Comparison of ENCODE assay signal across 8 cellular contexts in the genomic region with DNA sequence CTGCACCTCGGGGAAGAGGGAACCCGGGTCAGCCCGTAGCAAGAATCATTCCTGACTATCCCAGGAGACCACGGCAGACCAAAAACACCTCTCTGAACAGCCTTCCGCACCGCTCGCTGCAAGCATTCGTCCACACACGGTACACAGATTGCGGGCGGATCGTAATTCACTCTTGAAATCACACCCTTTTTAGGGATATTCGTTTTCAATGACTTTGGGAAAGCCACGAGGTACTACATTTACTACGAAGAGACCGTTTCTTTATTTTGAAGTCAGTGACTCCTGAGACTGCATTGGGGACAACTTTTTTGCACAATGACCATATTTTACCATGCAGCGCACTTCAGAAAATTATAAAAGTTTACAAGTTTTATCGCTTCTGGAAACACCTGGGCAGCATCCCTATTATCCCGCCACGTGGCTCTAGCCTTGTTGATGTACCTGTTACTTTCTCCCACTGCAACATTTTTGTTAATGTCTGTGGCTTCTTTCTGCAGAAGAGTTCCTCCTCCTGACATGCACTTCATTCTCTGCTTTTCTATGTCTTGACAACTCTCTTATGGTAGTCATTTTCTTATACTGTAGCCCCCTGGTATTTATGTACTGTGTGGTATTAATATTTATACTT. TPM values are rescaled to one million over a fixed set of nuclear protein-coding genes. Genes with fewer than 3 reads are reported as not detected.
DNase-seq lines count a peak whose midpoint lies in the region; ATAC-seq lines count a peak whose summit lies in the region.

No MANE protein-coding gene starts in this region.

- no peaks in the 10 kb centered on the region; a peak in 3 of 22 replicates for H3K27me3 ChIP-seq in BLaER1 treated with 17β-estradiol and CSF1 and Interleukin-3, amounts not matched to agents 10 nM and 100 nM
- H3K27me3 ChIP-seq in right cardiac atrium (ENCODE audit: control insufficient read depth, insufficient read depth), result no peaks in the 10 kb centered on the region
- peaks cover 0 to 20% (median 0%) of the 10 kb centered on the region in 3 donors for H3K27me3 ChIP-seq in skeletal muscle tissue (ENCODE audit: control insufficient read depth in 3 of 3, insufficient read depth in 3 of 3, low read length in 3 of 3)

- peaks cover 23% of the 10 kb centered on the region for H3K4me1 Mint-ChIP-seq in activated CD4-positive, alpha-beta memory T cell treated with anti-CD3 and anti-CD28 coated beads, Interleukin-2, amount 10 ng/mL, durations not matched to agents 7 days and 5 days

- H3K27ac Mint-ChIP-seq in activated CD4-positive, alpha-beta memory T cell treated with anti-CD3 and anti-CD28 coated beads, Interleukin-2, amount 10 ng/mL, durations not matched to agents 7 days and 5 days, result peak overlapping the region; percentile 70

- H4K20me1 ChIP-seq in BLaER1 treated with 17β-estradiol and CSF1 and Interleukin-3, amounts not matched to agents 10 nM and 100 nM, result peaks cover 0 to 27% (median 12%) of the 10 kb centered on the region in 11 experiments; a peak in 8 of 22 replicates

- H3K9ac ChIP-seq in BLaER1 treated with 17β-estradiol and CSF1 and Interleukin-3, amounts not matched to agents 10 nM and 100 nM, result peak overlapping the region; percentile 88 to 95 (median 91)
- H3K9ac ChIP-seq in skeletal muscle tissue (ENCODE audit: low read depth in 1 of 3, low read length in 3 of 3), result peak overlapping the region; percentile 59 to 80 (median 76)

- H3K4me3 ChIP-seq in BLaER1 treated with 17β-estradiol and CSF1 and Interleukin-3, amounts not matched to agents 10 nM and 100 nM, result peak overlapping the region; percentile 70 to 92 (median 78)
- H3K4me3 ChIP-seq in right cardiac atrium (ENCODE audit: low read length) (peak overlapping the region; percentile 69), skeletal muscle tissue (ENCODE audit: low read length in 3 of 3) (peak overlapping the region; percentile 70 to 88 (median 75))

- peaks cover 13 to 30% (median 24%) of the 10 kb centered on the region in 10 experiments for H3K4me1 ChIP-seq in BLaER1 treated with 17β-estradiol and CSF1 and Interleukin-3, amounts not matched to agents 10 nM and 100 nM
- no peaks in the 10 kb centered on the region for H3K4me1 ChIP-seq in right cardiac atrium (ENCODE audit: control insufficient read depth, insufficient read depth, low read length)
- H3K4me1 ChIP-seq in skeletal muscle tissue (ENCODE audit: control insufficient read depth in 3 of 3, insufficient read depth in 3 of 3, low read length in 3 of 3), result peaks cover 4 to 9% (median 4%) of the 10 kb centered on the region in 3 donors

- no peaks in the 10 kb centered on the region for H3K9me3 Mint-ChIP-seq in activated CD4-positive, alpha-beta memory T cell treated with anti-CD3 and anti-CD28 coated beads, Interleukin-2, amount 10 ng/mL, durations not matched to agents 7 days and 5 days

- ATAC-seq in right cardiac atrium, result no peak

- H3K36me3 ChIP-seq in BLaER1 treated with 17β-estradiol and CSF1 and Interleukin-3, amounts not matched to agents 10 nM and 100 nM, result no peaks in the 10 kb centered on the region
- H3K36me3 ChIP-seq in skeletal muscle tissue (ENCODE audit: control insufficient read depth in 3 of 3, insufficient read depth in 3 of 3, low read length in 3 of 3), result no peaks in the 10 kb centered on the region

- peak overlapping the region; percentile 86 to 96 (median 92); a peak in 21 of 22 replicates for H3K27ac ChIP-seq in BLaER1 treated with 17β-estradiol and CSF1 and Interleukin-3, amounts not matched to agents 10 nM and 100 nM
- H3K27ac ChIP-seq in right cardiac atrium (ENCODE audit: low read length), result peak overlapping the region; percentile 93
- H3K27ac ChIP-seq in skeletal muscle tissue (ENCODE audit: low read depth, low read length), result peak overlapping the region; percentile 81

- POLR2A ChIA-PET in activated CD4-positive, alpha-beta memory T cell treated with anti-CD3 and anti-CD28 coated beads, Interleukin-2, amount 10 ng/mL, durations not matched to agents 7 days and 5 days (lab: Charles Lee), result no interaction called here

- H3K9me3 ChIP-seq in BLaER1 treated with 17β-estradiol and CSF1 and Interleukin-3, amounts not matched to agents 10 nM and 100 nM (replicated peaks in 1 of 11), result no peaks in the 10 kb centered on the region
- H3K9me3 ChIP-seq in right cardiac atrium (ENCODE audit: control insufficient read depth, low read length) (no peaks in the 10 kb centered on the region), skeletal muscle tissue (ENCODE audit: control insufficient read depth in 3 of 3, low read length in 3 of 3) (no peaks in the 10 kb centered on the region)

- WGBS in right cardiac atrium, result 3% methylated on average over 20 of the region's 20 CpGs

- H3K4me2 ChIP-seq in BLaER1 treated with 17β-estradiol and CSF1 and Interleukin-3, amounts not matched to agents 10 nM and 100 nM, result peak overlapping the region; percentile 64 to 95 (median 88)

- peaks cover 2% of the 10 kb centered on the region for H3K36me3 Mint-ChIP-seq in activated CD4-positive, alpha-beta memory T cell treated with anti-CD3 and anti-CD28 coated beads, Interleukin-2, amount 10 ng/mL, durations not matched to agents 7 days and 5 days (ENCODE audit: low read depth)

- peaks cover 11% of the 10 kb centered on the region for H3K27me3 Mint-ChIP-seq in activated CD4-positive, alpha-beta memory T cell treated with anti-CD3 and anti-CD28 coated beads, Interleukin-2, amount 10 ng/mL, durations not matched to agents 7 days and 5 days

- H3K4me3 Mint-ChIP-seq in activated CD4-positive, alpha-beta memory T cell treated with anti-CD3 and anti-CD28 coated beads, Interleukin-2, amount 10 ng/mL, durations not matched to agents 7 days and 5 days, result peak overlapping the region; percentile 80

- DNase-seq in H4 (ENCODE audit: low spot score) (peak; percentile 47), right cardiac atrium (no peak), NOMO-1 treated with DMSO at 0.1 percent for 48 hours (lab: John Stamatoyannopoulos, UW; ENCODE audit: unreplicated experiment) (no peak), foreskin melanocyte (no peak)
- DNase-seq in activated CD4-positive, alpha-beta memory T cell treated with anti-CD3 and anti-CD28 coated beads, Interleukin-2, amount 10 ng/mL, durations not matched to agents 7 days and 5 days, result no peak
- DNase-seq in effector CD8-positive, alpha-beta T cell (lab: John Stamatoyannopoulos, UW), result no peak

- CTCF ChIA-PET in activated CD4-positive, alpha-beta memory T cell treated with anti-CD3 and anti-CD28 coated beads, Interleukin-2, amount 10 ng/mL, durations not matched to agents 7 days and 5 days (lab: Charles Lee), result no interaction called here

- intact Hi-C loops in right cardiac atrium (cut with DNase I), result loop anchor here in 1 of 4 donors (5.0 kb wide), 1 partner anchor 196 kb away; no protein-coding TSS in a partner anchor

RNA-seq across cellular contexts. Expression of gene AKT3, which starts 1.2 kb away (rescaled TPM):
- 10.9 and 11.8 TPM in 2 replicates for total RNA-seq in H4 (2014; rRNA removed; shearing (Covaris generic))
- 10 to 100 TPM; 38.2 to 41.4 TPM for total RNA-seq in activated CD4-positive, alpha-beta memory T cell treated with anti-CD3 and anti-CD28 coated beads, Interleukin-2, amount 10 ng/mL, durations not matched to agents 7 days and 5 days
- total RNA-seq in right cardiac atrium (10 to 100 TPM; 37.0 to 61.2 (median 52.5) TPM), skeletal muscle tissue (28.7 TPM)
- 8.4 TPM for polyA plus RNA-seq in right cardiac atrium
